ENCODE assay signal across 30 cellular contexts in genomic region chr4:185624248-185624568, GRCh38.
"Had no signal": no experiment of that assay in that cellular context is flagged by ENCODE, and none has a peak within 500 bp of the region (broad histone marks: within the 10 kb centered on the region; RNA-seq: fewer than 3 reads in every experiment).

No MANE protein-coding gene starts in this region.

- H3K4me3 ChIP-seq: breast epithelium, esophagus muscularis mucosa, hepatocyte, ovary, prostate gland, smooth muscle cell, thyroid gland, upper lobe of right lung had no signal

- H3K4me2 ChIP-seq: hepatocyte, smooth muscle cell had no signal

- ATAC-seq: activated naive CD4-positive, alpha-beta T cell treated with anti-CD3 and anti-CD28 coated beads, Interleukin-2, amount 50 U/mL, for 72 hours; activated T-cell treated with anti-CD3 and anti-CD28 coated beads, Interleukin-2, amount 50 U/mL, for 72 hours; foreskin keratinocyte; stimulated activated memory B cell treated with anti-CD40 and anti-IgM and Interleukin-4, amounts not matched to agents 10 μg/mL and 1 μg/mL and 100 μg/mL, for 72 hours; stimulated activated naive CD8-positive, alpha-beta T cell treated with anti-CD3 and anti-CD28 coated beads, Interleukin-15, amount 100 ng/mL, for 72 hours; upper lobe of right lung had no signal

- H3K27ac ChIP-seq: breast epithelium, esophagus muscularis mucosa, foreskin keratinocyte, hepatocyte, neutrophil, ovary, prostate gland, thyroid gland, upper lobe of right lung, VCaP had no signal

- H3K27me3 ChIP-seq: breast epithelium, esophagus muscularis mucosa, foreskin keratinocyte, hepatocyte, neutrophil, ovary, thyroid gland, upper lobe of right lung had no signal

- H3K36me3 ChIP-seq: breast epithelium, neutrophil, ovary, prostate gland, upper lobe of right lung had no signal

- H3K79me2 ChIP-seq: hepatocyte had no signal

- H3K4me1 ChIP-seq: breast epithelium, esophagus muscularis mucosa, foreskin keratinocyte, prostate gland, thyroid gland, upper lobe of right lung had no signal

- H2AFZ ChIP-seq: hepatocyte had no signal

- DNase-seq: activated CD4-positive, alpha-beta T cell treated with anti-CD3 and anti-CD28 coated beads for 4 hours; activated CD4-positive, alpha-beta T cell treated with anti-CD3 and anti-CD28 coated beads, Interleukin-2, amount 50 U/mL, for 4 hours; activated naive CD4-positive, alpha-beta T cell; activated T-cell treated with anti-CD3 and anti-CD28 coated beads for 4 hours; activated T-cell treated with anti-CD3 and anti-CD28 coated beads, Interleukin-2, amount 50 U/mL, for 72 hours; dermis blood vessel endothelial cell; effector CD4-positive, alpha-beta T cell; foreskin keratinocyte; islet precursor cell; mammary epithelial cell; naive B cell; nephron progenitor cell; ovary; retina; stimulated activated CD4-positive, alpha-beta T cell treated with anti-CD3 and anti-CD28 coated beads, Interleukin-1b, Interleukin-23, amount 100 ng/mL, for 48 hours; stimulated activated CD4-positive, alpha-beta T cell treated with anti-CD3 and anti-CD28 coated beads, Interleukin-4, amount 100 ng/mL, for 4 hours; stimulated activated CD8-positive, alpha-beta memory T cell treated with anti-CD3 and anti-CD28 coated beads, Interleukin-4, amount 100 ng/mL, for 48 hours; stimulated activated naive CD8-positive, alpha-beta T cell treated with anti-CD3 and anti-CD28 coated beads, Interleukin-15, amount 100 ng/mL, for 72 hours; T-helper 9 cell; thyroid gland; upper lobe of right lung had no signal

- H3K9me3 ChIP-seq: breast epithelium, esophagus muscularis mucosa, neutrophil, ovary, prostate gland, thyroid gland, upper lobe of right lung had no signal
